In the genomic region with DNA sequence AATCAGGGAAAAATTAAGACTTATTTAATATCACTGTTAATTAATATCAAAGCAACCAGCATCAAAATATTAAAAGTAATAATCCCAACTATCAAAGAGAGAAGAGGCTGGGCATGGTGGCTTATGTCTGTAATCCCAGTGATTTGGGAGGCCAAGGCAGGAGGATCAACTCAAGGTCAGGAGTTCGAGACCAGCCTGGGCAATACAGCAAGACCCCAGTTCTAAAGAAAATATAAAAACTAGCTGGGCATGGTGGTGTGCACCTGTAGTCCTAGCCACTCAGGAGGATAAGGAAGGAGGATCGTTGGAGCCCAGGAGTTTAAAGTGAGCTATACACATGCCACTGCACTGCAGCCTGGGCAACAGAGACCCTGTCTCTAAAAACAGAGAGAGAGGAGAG, we compare ENCODE assay signal across 35 cellular contexts.
"Had no signal": no experiment of that assay in that cellular context is flagged by ENCODE, and none has a peak within 500 bp of the region (broad histone marks: within the 10 kb centered on the region; RNA-seq: fewer than 3 reads in every experiment).

No MANE protein-coding gene starts in this region.

- ATAC-seq: activated CD4-positive, alpha-beta T cell treated with anti-CD3 and anti-CD28 coated beads for 36 hours; activated CD8-positive, alpha-beta memory T cell treated with anti-CD3 and anti-CD28 coated beads, Interleukin-2, amount 10 ng/mL, durations not matched to agents 7 days and 5 days; activated CD8-positive, alpha-beta T cell treated with anti-CD3 and anti-CD28 coated beads, Interleukin-2, amount 10 ng/mL, durations not matched to agents 7 days and 5 days; gastroesophageal sphincter; T-cell had no signal

- H3K4me1 ChIP-seq: colonic mucosa, esophagus squamous epithelium, gastroesophageal sphincter had no signal

- DNase-seq: activated CD4-positive, alpha-beta memory T cell treated with anti-CD3 and anti-CD28 coated beads for 36 hours; activated CD4-positive, alpha-beta T cell treated with anti-CD3 and anti-CD28 coated beads for 36 hours; activated CD4-positive, alpha-beta T cell treated with anti-CD3 and anti-CD28 coated beads, Interleukin-2, amount 10 ng/mL, durations not matched to agents 24 days and 14 days; activated CD4-positive, CD25-positive, alpha-beta regulatory T cell; activated CD4-positive, CD25-positive, alpha-beta regulatory T cell treated with anti-CD3 and anti-CD28 coated beads, Interleukin-2, amount 50 U/mL, for 72 hours; activated CD8-positive, alpha-beta memory T cell treated with anti-CD3 and anti-CD28 coated beads, Interleukin-2, amount 10 ng/mL, durations not matched to agents 7 days and 5 days; activated CD8-positive, alpha-beta memory T cell treated with anti-CD3 and anti-CD28 coated beads, Interleukin-2, amount 50 U/mL, for 4 hours; activated CD8-positive, alpha-beta T cell treated with anti-CD3 and anti-CD28 coated beads, Interleukin-2, amount 10 ng/mL, durations not matched to agents 7 days and 5 days; activated effector memory CD4-positive, alpha-beta T cell treated with anti-CD3 and anti-CD28 coated beads, Interleukin-2, amount 50 U/mL, for 16 hours; activated naive CD4-positive, alpha-beta T cell treated with anti-CD3 and anti-CD28 coated beads for 36 hours; activated T-cell treated with anti-CD3 and anti-CD28 coated beads, Interleukin-2, amount 50 U/mL, for 1 hour; activated T-cell treated with anti-CD3 and anti-CD28 coated beads, Interleukin-2, amount 50 U/mL, for 48 hours; amniotic stem cell; anterior cingulate cortex; brain microvascular endothelial cell; caudate nucleus; cerebellar nuclear complex; colonic mucosa; effector CD8-positive, alpha-beta T cell; esophagus squamous epithelium; foreskin melanocyte; SW 1271; T-cell; T1000; WERI-Rb-1 had no signal

- H3K27me3 Mint-ChIP-seq: activated CD4-positive, alpha-beta memory T cell treated with anti-CD3 and anti-CD28 coated beads for 36 hours; activated CD4-positive, alpha-beta T cell treated with anti-CD3 and anti-CD28 coated beads for 36 hours; activated CD4-positive, alpha-beta T cell treated with anti-CD3 and anti-CD28 coated beads, Interleukin-2, amount 10 ng/mL, durations not matched to agents 24 days and 14 days; activated CD8-positive, alpha-beta memory T cell treated with anti-CD3 and anti-CD28 coated beads, Interleukin-2, amount 10 ng/mL, durations not matched to agents 7 days and 5 days; activated naive CD8-positive, alpha-beta T cell; T-cell had no signal

- H3K27ac Mint-ChIP-seq: activated CD4-positive, alpha-beta memory T cell treated with anti-CD3 and anti-CD28 coated beads for 36 hours; activated CD4-positive, alpha-beta T cell treated with anti-CD3 and anti-CD28 coated beads for 36 hours; activated CD4-positive, alpha-beta T cell treated with anti-CD3 and anti-CD28 coated beads, Interleukin-2, amount 10 ng/mL, durations not matched to agents 24 days and 14 days; activated CD8-positive, alpha-beta memory T cell treated with anti-CD3 and anti-CD28 coated beads, Interleukin-2, amount 10 ng/mL, durations not matched to agents 7 days and 5 days; activated CD8-positive, alpha-beta T cell treated with anti-CD3 and anti-CD28 coated beads, Interleukin-2, amount 10 ng/mL, durations not matched to agents 7 days and 5 days; activated naive CD4-positive, alpha-beta T cell treated with anti-CD3 and anti-CD28 coated beads for 36 hours; activated naive CD8-positive, alpha-beta T cell; activated T-helper 1 cell treated with anti-CD3 and anti-CD28 coated beads, Interleukin-12 subunit alpha, Interleukin-12 subunit beta, Interleukin-2, Interleukin-4 antibody, amounts not matched to agents 30 ng/mL and 10 ng/mL and 1 ng/mL, durations not matched to agents 14 hours and 24 hours and 36 hours; activated T-helper 2 cell treated with anti-CD3 and anti-CD28 coated beads, Interferon-gamma antibody, Interleukin-2, Interleukin-4, amounts not matched to agents 10 μg/mL and 5 μg/mL and 100 μg/mL, durations not matched to agents 14 hours and 24 hours and 36 hours; T-cell; T-helper 1 cell treated with Interleukin-12 subunit alpha and Interleukin-12 subunit beta and Interleukin-4 antibody, amounts not matched to agents 30 μg/mL and 1 μg/mL, for 36 hours; T-helper 2 cell treated with Interferon-gamma antibody and Interleukin-4, amounts not matched to agents 5 μg/mL and 100 μg/mL, for 36 hours had no signal

- H3K4me3 ChIP-seq: colonic mucosa, esophagus squamous epithelium, gastroesophageal sphincter had no signal

- H3K27me3 ChIP-seq: brain microvascular endothelial cell, colonic mucosa, esophagus squamous epithelium, gastroesophageal sphincter had no signal

- H3K9me3 Mint-ChIP-seq: activated CD4-positive, alpha-beta memory T cell treated with anti-CD3 and anti-CD28 coated beads for 36 hours; activated CD4-positive, alpha-beta T cell treated with anti-CD3 and anti-CD28 coated beads, Interleukin-2, amount 10 ng/mL, durations not matched to agents 24 days and 14 days; activated naive CD4-positive, alpha-beta T cell treated with anti-CD3 and anti-CD28 coated beads for 36 hours; activated T-helper 1 cell treated with anti-CD3 and anti-CD28 coated beads, Interleukin-12 subunit alpha, Interleukin-12 subunit beta, Interleukin-2, Interleukin-4 antibody, amounts not matched to agents 30 ng/mL and 10 ng/mL and 1 ng/mL, durations not matched to agents 14 hours and 24 hours and 36 hours; activated T-helper 2 cell treated with anti-CD3 and anti-CD28 coated beads, Interferon-gamma antibody, Interleukin-2, Interleukin-4, amounts not matched to agents 10 μg/mL and 5 μg/mL and 100 μg/mL, durations not matched to agents 14 hours and 24 hours and 36 hours; T-cell; T-helper 1 cell treated with Interleukin-12 subunit alpha and Interleukin-12 subunit beta and Interleukin-4 antibody, amounts not matched to agents 30 μg/mL and 1 μg/mL, for 36 hours; T-helper 2 cell treated with Interferon-gamma antibody and Interleukin-4, amounts not matched to agents 5 μg/mL and 100 μg/mL, for 36 hours had no signal

- H3K4me3 Mint-ChIP-seq: activated CD4-positive, alpha-beta memory T cell treated with anti-CD3 and anti-CD28 coated beads for 36 hours; activated CD4-positive, alpha-beta T cell treated with anti-CD3 and anti-CD28 coated beads for 36 hours; activated CD4-positive, alpha-beta T cell treated with anti-CD3 and anti-CD28 coated beads, Interleukin-2, amount 10 ng/mL, durations not matched to agents 24 days and 14 days; activated CD8-positive, alpha-beta memory T cell treated with anti-CD3 and anti-CD28 coated beads, Interleukin-2, amount 10 ng/mL, durations not matched to agents 7 days and 5 days; activated CD8-positive, alpha-beta T cell treated with anti-CD3 and anti-CD28 coated beads, Interleukin-2, amount 10 ng/mL, durations not matched to agents 7 days and 5 days; activated naive CD4-positive, alpha-beta T cell treated with anti-CD3 and anti-CD28 coated beads for 36 hours; activated naive CD8-positive, alpha-beta T cell; activated T-helper 1 cell treated with anti-CD3 and anti-CD28 coated beads, Interleukin-12 subunit alpha, Interleukin-12 subunit beta, Interleukin-2, Interleukin-4 antibody, amounts not matched to agents 30 ng/mL and 10 ng/mL and 1 ng/mL, durations not matched to agents 14 hours and 24 hours and 36 hours; T-cell; T-helper 1 cell treated with Interleukin-12 subunit alpha and Interleukin-12 subunit beta and Interleukin-4 antibody, amounts not matched to agents 30 μg/mL and 1 μg/mL, for 36 hours; T-helper 2 cell treated with Interferon-gamma antibody and Interleukin-4, amounts not matched to agents 5 μg/mL and 100 μg/mL, for 36 hours had no signal

- H3K9me3 ChIP-seq: colonic mucosa, esophagus squamous epithelium, gastroesophageal sphincter had no signal

- H3K27ac ChIP-seq: brain microvascular endothelial cell, colonic mucosa, epithelial cell of prostate, esophagus squamous epithelium, gastroesophageal sphincter, WERI-Rb-1 had no signal

- FAIRE-seq: astrocyte, endometrium, endothelial cell of umbilical vein had no signal
